In the genomic region with DNA sequence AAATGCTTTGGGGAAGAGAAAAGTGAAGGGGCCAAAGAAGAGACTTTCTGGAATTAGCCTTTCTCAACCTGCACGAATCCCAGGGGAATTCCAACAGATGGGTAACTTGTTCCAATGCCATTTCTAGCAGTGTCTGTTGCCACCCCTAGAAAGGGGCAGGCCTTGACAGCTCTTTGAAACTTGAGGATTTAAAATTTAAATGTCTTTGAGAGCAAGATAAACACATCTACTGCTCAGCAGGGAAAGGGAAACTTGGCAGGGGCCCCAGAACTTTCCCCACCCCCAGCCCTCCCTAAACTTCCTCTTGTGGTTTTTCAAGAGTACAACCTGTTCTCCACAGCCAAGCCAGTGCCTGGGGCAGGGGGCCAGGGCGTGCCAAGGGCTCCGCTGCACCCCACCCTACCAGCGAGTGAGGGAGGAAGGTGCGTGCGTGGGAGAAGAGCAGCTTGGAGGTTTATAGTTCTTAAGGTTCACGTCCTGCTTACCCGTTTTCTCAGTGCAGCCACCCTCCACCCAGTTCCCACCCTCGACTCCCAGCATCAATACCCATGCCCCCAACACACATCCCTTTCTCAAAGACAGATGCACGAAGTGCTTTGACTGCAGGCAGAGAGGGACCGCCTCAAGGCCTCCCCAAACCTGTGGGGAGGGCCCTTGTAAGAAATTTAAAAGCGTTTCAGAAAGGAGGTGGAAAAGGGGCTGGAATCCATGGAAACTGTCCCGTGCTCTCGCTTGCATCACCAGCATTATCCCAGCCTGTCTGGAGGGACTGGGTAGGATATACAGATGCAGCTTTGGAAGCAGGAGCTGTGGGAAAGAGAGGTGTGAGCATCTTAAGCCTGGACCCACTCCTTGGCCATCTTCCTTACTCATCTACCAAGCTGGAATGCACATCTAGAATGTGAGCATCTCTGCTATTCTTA, we compare ENCODE assay signal across 8 cellular contexts. TPM values are rescaled to one million over a fixed set of nuclear protein-coding genes. Genes with fewer than 3 reads are reported as not detected.
DNase-seq lines count a peak whose midpoint lies in the region; ATAC-seq and TF ChIP-seq lines count a peak whose summit lies in the region.

No MANE protein-coding gene starts in this region.

- peak overlapping the region; percentile 88 for H3K4me3 Mint-ChIP-seq in neural crest cell

- POLR2A ChIA-PET in AG04450 (lab: Yijun Ruan, JAX), result interaction anchor here (0.5 to 2.5 kb wide), 6 partner anchors 12 to 151 kb away, joined by 3 to 6 read pairs (median 3); partner anchors contain the start of genes MED20 and USP49

- H3K36me3 Mint-ChIP-seq in neural crest cell (ENCODE audit: low read depth), result no peaks in the 10 kb centered on the region

- H3K36me3 ChIP-seq in tibial nerve, result no peaks in the 10 kb centered on the region

- peaks cover 20% of the 10 kb centered on the region for H3K4me1 Mint-ChIP-seq in neural crest cell

- peak in 1 of 2 donors; percentile 42 for TF ChIP-seq POLR2A in tibial nerve (IDR thresholded peaks at IDR 0.05)

- TF ChIP-seq CTCF in AG04450 (IDR thresholded peaks at IDR 0.05; ENCODE audit: low read depth, low read length) (no peak), neural crest cell (conservative IDR thresholded peaks at IDR 0.05) (no peak), tibial nerve (IDR thresholded peaks at IDR 0.05) (peak in 1 of 5 experiments; percentile 12)

- ATAC-seq in HG02678 (IDR thresholded peaks at IDR 0.05; ENCODE audit: unreplicated experiment) (peak; percentile 22), GM21367 (IDR thresholded peaks at IDR 0.05; ENCODE audit: unreplicated experiment) (no peak)

- CTCF ChIA-PET in AG04450 (lab: Charles Lee), result interaction anchor here (0.6 to 6.7 kb wide), 13 partner anchors 80 to 339 kb away, joined by 3 to 145 read pairs (median 10); partner anchors contain the start of genes BYSL, CCND3, MED20 and TOMM6

- H3K9me3 ChIP-seq in AG04450 (ENCODE audit: control insufficient read depth, insufficient read depth, low read length) (peaks cover 5% of the 10 kb centered on the region; the same call in 1 of the 2 replicates), tibial nerve (no peaks in the 10 kb centered on the region)

- H3K27ac Mint-ChIP-seq in neural crest cell (ENCODE audit: unreplicated experiment), result no peak overlapping the region

- DNase-seq in AG04450 (ENCODE audit: low read depth, low spot score), result no peak
- DNase-seq in OCI-M1 (lab: John Stamatoyannopoulos, UW), result peak; percentile 98
- peak; percentile 57 for DNase-seq in activated T-helper 9 cell treated with anti-CD3 and anti-CD28 coated beads, Interleukin-2, amount 50 U/mL, for 16 hours (ENCODE audit: low read depth)
- peak; percentile 94 for DNase-seq in fibroblast of the conjunctiva (ENCODE audit: low read depth)
- DNase-seq in neural crest cell (ENCODE audit: low read depth, low spot score), result no peak
- peak; percentile 89 to 92 for DNase-seq in tibial nerve (ENCODE audit: low spot score in 2 of 2)

- H3K27me3 ChIP-seq in AG04450 (ENCODE audit: control insufficient read depth, insufficient read depth, low read length), result no peaks in the 10 kb centered on the region
- H3K27me3 ChIP-seq in tibial nerve, result no peaks in the 10 kb centered on the region

- H3K4me3 ChIP-seq in AG04450 (ENCODE audit: low read depth, low read length) (peak overlapping the region; percentile 46), tibial nerve (peak overlapping the region; percentile 3 to 87 (median 44))

- H3K27me3 Mint-ChIP-seq in neural crest cell (ENCODE audit: low read depth), result peaks cover 41% of the 10 kb centered on the region

- H3K4me1 ChIP-seq in tibial nerve, result peaks cover 6 to 80% (median 66%) of the 10 kb centered on the region in 4 donors

- H3K9me3 Mint-ChIP-seq in neural crest cell, result no peaks in the 10 kb centered on the region

- peak; percentile 85 to 92 for TF ChIP-seq EP300 in tibial nerve (IDR thresholded peaks at IDR 0.05)

- WGBS in tibial nerve, 2 donors, result 7 to 13% methylated on average over 14 of the region's 14 CpGs

- H3K27ac ChIP-seq in AG04450 (ENCODE audit: low read depth, low read length) (peak overlapping the region; percentile 70), tibial nerve (peak overlapping the region; percentile 86 to 98 (median 90))

RNA-seq across cellular contexts. Expression of gene TAF8, which starts 4.5 kb away (rescaled TPM):
- polyA plus RNA-seq in AG04450 (2011; rRNA removed), result 14.6 and 15.0 TPM in 2 replicates
- 35.0 and 49.1 TPM in 2 replicates for polyA minus RNA-seq in AG04450 (2011; rRNA and poly(A)+ RNA removed)
- total RNA-seq in neural crest cell (28.9 and 31.2 TPM in 2 replicates), tibial nerve (10 to 100 TPM; 10.7 to 27.6 (median 20.9) TPM)

Comparison
In these comparisons a context has a peak if more than half of its experiments do, and no peak if none do; other contexts are left out.
1. DNase-seq: peak in OCI-M1 (single experiment), activated T-helper 9 cell treated with anti-CD3 and anti-CD28 coated beads, Interleukin-2, amount 50 U/mL, for 16 hours (single experiment), fibroblast of the conjunctiva (single experiment) and tibial nerve (2 of 2); none in AG04450 (single experiment) and neural crest cell (single experiment).